In genomic region chr2:70725505-70725904, GRCh38 we compare ENCODE assay signal across 22 cellular contexts. TPM values are rescaled to one million over a fixed set of nuclear protein-coding genes. Genes with fewer than 3 reads are reported as not detected.
DNase-seq lines count a peak whose midpoint lies in the region; ATAC-seq and TF ChIP-seq lines count a peak whose summit lies in the region.
"Had no signal": no experiment of that assay in that cellular context is flagged by ENCODE, and none has a peak within 500 bp of the region (broad histone marks: within the 10 kb centered on the region; RNA-seq: fewer than 3 reads in every experiment).

No MANE protein-coding gene starts in this region.

- peaks cover 50% of the 10 kb centered on the region for H3K4me1 ChIP-seq in GM23338 (ENCODE audit: insufficient read depth)
- H3K4me1 ChIP-seq: A549, BE2C had no signal

- no peak for ATAC-seq in activated CD8-positive, alpha-beta memory T cell treated with anti-CD3 and anti-CD28 coated beads, Interleukin-2, amount 10 ng/mL, durations not matched to agents 7 days and 5 days
- ATAC-seq in GM23338 (no peak), HG03025 (IDR thresholded peaks at IDR 0.05; ENCODE audit: low FRiP score, unreplicated experiment) (no peak), GM18520 (IDR thresholded peaks at IDR 0.05; ENCODE audit: unreplicated experiment) (no peak), GM21360 (IDR thresholded peaks at IDR 0.05; ENCODE audit: unreplicated experiment) (no peak)
- ATAC-seq: A549, GM12878, HCT116 had no signal

- no peak overlapping the region for H3K4me3 Mint-ChIP-seq in activated CD8-positive, alpha-beta memory T cell treated with anti-CD3 and anti-CD28 coated beads, Interleukin-2, amount 10 ng/mL, durations not matched to agents 7 days and 5 days
- H3K4me3 Mint-ChIP-seq in GM23338 = no peak overlapping the region
- peak overlapping the region; percentile 49 for H3K4me3 Mint-ChIP-seq in glutamatergic neuron (ENCODE audit: unreplicated experiment)
- H3K4me3 Mint-ChIP-seq: CD14-positive monocyte; CD4-positive, alpha-beta T cell; CD8-positive, alpha-beta memory T cell; HFFc6 had no signal

- no peak overlapping the region for H2AFZ ChIP-seq in GM23338

- no peak overlapping the region for H3K27ac Mint-ChIP-seq in activated CD8-positive, alpha-beta memory T cell treated with anti-CD3 and anti-CD28 coated beads, Interleukin-2, amount 10 ng/mL, durations not matched to agents 7 days and 5 days
- H3K27ac Mint-ChIP-seq in GM23338 = 0 out of 2 replicates have a peak overlapping the region, but pooled peaks have one; percentile 47
- H3K27ac Mint-ChIP-seq in glutamatergic neuron (ENCODE audit: unreplicated experiment) = peak overlapping the region; percentile 22
- H3K27ac Mint-ChIP-seq: CD14-positive monocyte; CD4-positive, alpha-beta T cell; HFFc6 had no signal

- DNase-seq in activated CD8-positive, alpha-beta memory T cell treated with anti-CD3 and anti-CD28 coated beads, Interleukin-2, amount 10 ng/mL, durations not matched to agents 7 days and 5 days = peak; percentile 25
- DNase-seq in activated CD8-positive, alpha-beta memory T cell treated with anti-CD3 and anti-CD28 coated beads, Interleukin-2, amount 50 U/mL, for 4 hours = no peak
- DNase-seq in GM23338 (ENCODE audit: low spot score) (no peak), WERI-Rb-1 (peak; percentile 36), glutamatergic neuron (no peak)
- DNase-seq: 8988T; ACHN; AML-193; BE2C; CD4-positive, alpha-beta T cell; CD8-positive, alpha-beta memory T cell; DND-41; H7; HFFc6 had no signal

- no peaks in the 10 kb centered on the region for H3K4me1 Mint-ChIP-seq in activated CD8-positive, alpha-beta memory T cell treated with anti-CD3 and anti-CD28 coated beads, Interleukin-2, amount 10 ng/mL, durations not matched to agents 7 days and 5 days
- peaks cover 87% of the 10 kb centered on the region for H3K4me1 Mint-ChIP-seq in GM23338
- H3K4me1 Mint-ChIP-seq in glutamatergic neuron (ENCODE audit: low read depth, unreplicated experiment) = peaks cover 76% of the 10 kb centered on the region
- H3K4me1 Mint-ChIP-seq: CD14-positive monocyte; CD8-positive, alpha-beta memory T cell had no signal

- H3K27me3 ChIP-seq in GM23338 (ENCODE audit: insufficient read depth) (no peaks in the 10 kb centered on the region), WERI-Rb-1 (ENCODE audit: insufficient read depth, low read depth, severe bottlenecking) (no peaks in the 10 kb centered on the region)
- H3K27me3 ChIP-seq: BE2C; BLaER1 treated with 17β-estradiol and CSF1 and Interleukin-3, amounts not matched to agents 10 nM and 100 nM had no signal

- H3K79me2 ChIP-seq in GM23338 (replicated peaks; ENCODE audit: insufficient read depth) = peaks cover 100% of the 10 kb centered on the region

- TF ChIP-seq CTCF in GM23338 (conservative IDR thresholded peaks at IDR 0.05; ENCODE audit: low read depth in 2 of 2) (no peak), WERI-Rb-1 (IDR thresholded peaks at IDR 0.05; ENCODE audit: low read depth, low read length) (no peak), glutamatergic neuron (IDR thresholded peaks at IDR 0.05; ENCODE audit: partially characterized antibody, unreplicated experiment) (no peak)

- no peaks in the 10 kb centered on the region for H3K36me3 Mint-ChIP-seq in activated CD8-positive, alpha-beta memory T cell treated with anti-CD3 and anti-CD28 coated beads, Interleukin-2, amount 10 ng/mL, durations not matched to agents 7 days and 5 days
- peaks cover 13% of the 10 kb centered on the region; the same call in 2 of the 3 replicates for H3K36me3 Mint-ChIP-seq in GM23338 (ENCODE audit: low read depth)
- peaks cover 5% of the 10 kb centered on the region for H3K36me3 Mint-ChIP-seq in glutamatergic neuron (ENCODE audit: unreplicated experiment)
- H3K36me3 Mint-ChIP-seq: CD14-positive monocyte; CD8-positive, alpha-beta memory T cell had no signal

- peaks cover 18% of the 10 kb centered on the region for H3K9me3 ChIP-seq in WERI-Rb-1 (ENCODE audit: severe bottlenecking)
- H3K9me3 ChIP-seq: A549, BE2C had no signal

- H3K36me3 ChIP-seq in GM23338 (ENCODE audit: insufficient read depth) (no peaks in the 10 kb centered on the region; the same call in 1 of the 2 replicates), WERI-Rb-1 (peaks cover 8% of the 10 kb centered on the region)
- H3K36me3 ChIP-seq: BE2C had no signal

- CTCF ChIA-PET in activated CD8-positive, alpha-beta memory T cell treated with anti-CD3 and anti-CD28 coated beads, Interleukin-2, amount 10 ng/mL, durations not matched to agents 7 days and 5 days (lab: Charles Lee) = no interaction called here

- peaks cover 3% of the 10 kb centered on the region for H3K27me3 Mint-ChIP-seq in activated CD8-positive, alpha-beta memory T cell treated with anti-CD3 and anti-CD28 coated beads, Interleukin-2, amount 10 ng/mL, durations not matched to agents 7 days and 5 days
- peaks cover 6% of the 10 kb centered on the region for H3K27me3 Mint-ChIP-seq in GM23338 (ENCODE audit: insufficient read depth, low read depth, poor library complexity)
- peaks cover 13% of the 10 kb centered on the region for H3K27me3 Mint-ChIP-seq in glutamatergic neuron (ENCODE audit: unreplicated experiment)
- H3K27me3 Mint-ChIP-seq: CD4-positive, alpha-beta T cell had no signal

- H3K4me2 ChIP-seq in GM23338 = no peak overlapping the region
- H3K4me2 ChIP-seq: A549; BLaER1 treated with 17β-estradiol and CSF1 and Interleukin-3, amounts not matched to agents 10 nM and 100 nM had no signal

- H3F3A ChIP-seq in GM23338 (replicated peaks; ENCODE audit: low read depth) = no peaks in the 10 kb centered on the region; the same call in 1 of the 2 replicates

- H3K9me3 Mint-ChIP-seq in activated CD8-positive, alpha-beta memory T cell treated with anti-CD3 and anti-CD28 coated beads, Interleukin-2, amount 10 ng/mL, durations not matched to agents 7 days and 5 days (ENCODE audit: low read depth) = no peaks in the 10 kb centered on the region
- H3K9me3 Mint-ChIP-seq in GM23338 = no peaks in the 10 kb centered on the region; the same call in 2 of the 3 replicates
- peaks cover 3% of the 10 kb centered on the region for H3K9me3 Mint-ChIP-seq in glutamatergic neuron (ENCODE audit: unreplicated experiment)
- H3K9me3 Mint-ChIP-seq: CD4-positive, alpha-beta T cell; CD8-positive, alpha-beta memory T cell; HFFc6 had no signal

- H4K20me1 ChIP-seq in GM23338 (replicated peaks; ENCODE audit: insufficient read depth) = peaks cover 65% of the 10 kb centered on the region

- H3K27ac ChIP-seq in GM23338 (ENCODE audit: low read depth) = no peak overlapping the region
- H3K27ac ChIP-seq in WERI-Rb-1 = no peak overlapping the region
- H3K27ac ChIP-seq: A549; BLaER1 treated with 17β-estradiol and CSF1 and Interleukin-3, amounts not matched to agents 10 nM and 100 nM had no signal

- H3K4me3 ChIP-seq in GM23338 = no peak overlapping the region
- no peak overlapping the region for H3K4me3 ChIP-seq in WERI-Rb-1 (ENCODE audit: low read depth, low read length)
- H3K4me3 ChIP-seq: A549; BLaER1 treated with 17β-estradiol and CSF1 and Interleukin-3, amounts not matched to agents 10 nM and 100 nM; GM12878 had no signal

- H3K9me2 ChIP-seq in GM23338 (ENCODE audit: insufficient read depth) = peaks cover 4% of the 10 kb centered on the region; the same call in 1 of the 2 replicates

TF ChIP-seq in GM23338, 12 proteins besides CTCF, POLR2A, EP300 and RAD21 (continues in another document):
- TF ChIP-seq EZH2 (IDR thresholded peaks at IDR 0.05; ENCODE audit: low read depth, unreplicated experiment) = no peak
- TF ChIP-seq STAT1 (IDR thresholded peaks at IDR 0.05; ENCODE audit: unreplicated experiment) = no peak
- no peak for TF ChIP-seq EZH2phosphoT487 (IDR thresholded peaks at IDR 0.05; ENCODE audit: unreplicated experiment)
- TF ChIP-seq JUNB (IDR thresholded peaks at IDR 0.05; ENCODE audit: unreplicated experiment) = no peak
- no peak for TF ChIP-seq CREB1 (CRISPR knock-in tag; IDR thresholded peaks at IDR 0.05; ENCODE audit: low read depth)
- no peak for TF ChIP-seq NANOG (IDR thresholded peaks at IDR 0.05; ENCODE audit: borderline replicate concordance)
- no peak for TF ChIP-seq ZNF114 (CRISPR knock-in tag; IDR thresholded peaks at IDR 0.05)
- no peak for TF ChIP-seq ZNF331 (CRISPR knock-in tag; IDR thresholded peaks at IDR 0.05; ENCODE audit: low read depth)
- no peak for TF ChIP-seq ETS1 (IDR thresholded peaks at IDR 0.05)

RNA-seq across cellular contexts. Expression of gene ADD2, which starts 42.5 kb away (rescaled TPM):
- total RNA-seq in activated CD8-positive, alpha-beta memory T cell treated with anti-CD3 and anti-CD28 coated beads, Interleukin-2, amount 10 ng/mL, durations not matched to agents 7 days and 5 days = 1 to 10 TPM in 1 of 2 experiments, under 1 TPM in 1; 0.45 to 1.2 TPM
- 138 and 223 TPM in 2 replicates for total RNA-seq in GM23338 (2014; rRNA removed; shearing (Covaris generic))
- polyA plus RNA-seq in GM23338 (2016; fragmentation: Nextera tagmentation; extraction: Ambion mirVana) = 34.6 and 40.2 TPM in 2 replicates
- 373 TPM for total RNA-seq in glutamatergic neuron (ENCODE audit: unreplicated experiment)
- total RNA-seq: HFFc6 had no signal

Comparison
In these comparisons a context has a peak if more than half of its experiments do, and no peak if none do; other contexts are left out.
1. DNase-seq: peak in activated CD8-positive, alpha-beta memory T cell treated with anti-CD3 and anti-CD28 coated beads, Interleukin-2, amount 10 ng/mL, durations not matched to agents 7 days and 5 days (single experiment) and WERI-Rb-1 (single experiment); none in activated CD8-positive, alpha-beta memory T cell treated with anti-CD3 and anti-CD28 coated beads, Interleukin-2, amount 50 U/mL, for 4 hours (single experiment), GM23338 (single experiment) and glutamatergic neuron (single experiment).
2. RNA of gene ADD2, which starts 42.5 kb away (total RNA-seq): 373 TPM in glutamatergic neuron (single experiment) and 138 to 223 TPM in GM23338; 0.45 to 1.2 TPM in activated CD8-positive, alpha-beta memory T cell treated with anti-CD3 and anti-CD28 coated beads, Interleukin-2, amount 10 ng/mL, durations not matched to agents 7 days and 5 days; every median in the first group is over 10 times any median in the second.